ENCODE assay signal across 28 cellular contexts in the genomic region with DNA sequence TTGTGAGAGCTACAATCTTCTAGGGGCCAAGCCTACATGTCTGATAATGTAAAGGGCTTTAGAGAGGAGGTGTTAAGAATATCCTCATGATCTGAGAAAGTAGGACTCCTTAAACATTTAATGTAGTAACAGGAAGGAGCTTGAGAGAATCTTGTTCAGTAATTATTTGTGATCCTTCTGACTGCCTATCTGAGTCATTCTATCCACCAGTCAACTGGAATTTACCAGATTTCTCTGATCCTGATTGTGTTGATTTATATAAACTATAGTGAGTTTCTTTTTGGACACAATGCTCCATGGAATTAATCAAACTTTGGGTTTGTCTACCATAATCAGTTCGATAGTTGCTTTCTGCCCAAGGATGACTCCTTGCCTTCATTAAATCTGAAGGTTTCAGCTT.
"Had no signal": no experiment of that assay in that cellular context is flagged by ENCODE, and none has a peak within 500 bp of the region (broad histone marks: within the 10 kb centered on the region; RNA-seq: fewer than 3 reads in every experiment).

No MANE protein-coding gene starts in this region.

- ATAC-seq: activated CD8-positive, alpha-beta T cell treated with anti-CD3 and anti-CD28 coated beads for 36 hours; activated naive CD8-positive, alpha-beta T cell treated with anti-CD3 and anti-CD28 coated beads, Interleukin-2, amount 50 U/mL, for 24 hours; esophagus mucosa; gastroesophageal sphincter; heart right ventricle; WTC11 had no signal

- H3K9me3 ChIP-seq: ascending aorta, breast epithelium, colonic mucosa, gastroesophageal sphincter had no signal

- H3K4me3 ChIP-seq: ascending aorta, breast epithelium, cardiac muscle cell, colonic mucosa, gastroesophageal sphincter, heart right ventricle had no signal

- H3K27ac ChIP-seq: ascending aorta, breast epithelium, cardiac muscle cell, colonic mucosa, gastroesophageal sphincter, heart right ventricle, VCaP had no signal

- H3K4me1 ChIP-seq: ascending aorta, breast epithelium, colonic mucosa, gastroesophageal sphincter, heart right ventricle had no signal

- H3K27me3 ChIP-seq: ascending aorta, breast epithelium, cardiac muscle cell, colonic mucosa, gastroesophageal sphincter, heart right ventricle had no signal

- DNase-seq: activated CD4-positive, alpha-beta T cell treated with anti-CD3 and anti-CD28 coated beads for 1 hour; activated CD4-positive, alpha-beta T cell treated with anti-CD3 and anti-CD28 coated beads for 4 hours; activated CD4-positive, alpha-beta T cell treated with anti-CD3 and anti-CD28 coated beads, Interleukin-2, amount 10 ng/mL, durations not matched to agents 7 days and 5 days; activated CD4-positive, alpha-beta T cell treated with anti-CD3 and anti-CD28 coated beads, Interleukin-2, amount 50 U/mL, for 48 hours; activated CD8-positive, alpha-beta memory T cell treated with anti-CD3 and anti-CD28 coated beads for 24 hours; activated CD8-positive, alpha-beta memory T cell treated with anti-CD3 and anti-CD28 coated beads, Interleukin-2, amount 50 U/mL, for 4 hours; activated CD8-positive, alpha-beta T cell treated with anti-CD3 and anti-CD28 coated beads for 36 hours; activated effector memory CD4-positive, alpha-beta T cell treated with anti-CD3 and anti-CD28 coated beads, Interleukin-2, amount 50 U/mL, for 16 hours; activated naive CD4-positive, alpha-beta T cell treated with anti-CD3 and anti-CD28 coated beads for 36 hours; activated naive CD8-positive, alpha-beta T cell treated with anti-CD3 and anti-CD28 coated beads for 36 hours; activated naive CD8-positive, alpha-beta T cell treated with anti-CD3 and anti-CD28 coated beads, Interleukin-2, amount 50 U/mL, for 24 hours; activated T-cell treated with anti-CD3 and anti-CD28 coated beads, Interleukin-2, amount 50 U/mL, for 1 hour; activated T-cell treated with anti-CD3 and anti-CD28 coated beads, Interleukin-2, amount 50 U/mL, for 48 hours; central memory CD4-positive, alpha-beta T cell; cerebellar nuclear complex; colonic mucosa; effector CD8-positive, alpha-beta T cell; foreskin melanocyte; heart right ventricle; T-helper 2 cell had no signal

- H3K36me3 ChIP-seq: ascending aorta, breast epithelium, cardiac muscle cell, colonic mucosa, gastroesophageal sphincter, heart right ventricle had no signal

- FAIRE-seq: endometrium had no signal
